In genomic region chr19:4471400-4472173, GRCh38 we compare ENCODE assay signal across 8 cellular contexts. TPM values are rescaled to one million over a fixed set of nuclear protein-coding genes. Genes with fewer than 3 reads are reported as not detected.
DNase-seq lines count a peak whose midpoint lies in the region; ATAC-seq and TF ChIP-seq lines count a peak whose summit lies in the region.

No MANE protein-coding gene starts in this region.

- in situ Hi-C loops in GM23248 (cut with MboI): no loop called here

- DNase-seq in DMS79 treated with DMSO at 0.1 percent for 48 hours (lab: John Stamatoyannopoulos, UW) (peak; percentile 100), GM23248 (peak; percentile 100), Karpas-422 (peak; percentile 100), Peyer's patch (peak; percentile 97 to 99 (median 97)), activated T-helper 1 cell treated with Interleukin-2 at 50 U/mL for 16 hours (ENCODE audit: low read depth) (peak; percentile 96), fibroblast of mammary gland (ENCODE audit: low read depth) (peak; percentile 100), naive B cell (peak; percentile 97)
- DNase-seq in stimulated activated effector memory CD8-positive, alpha-beta T cell treated with anti-CD3 and anti-CD28 coated beads, Interleukin-12 subunit alpha, Interleukin-12 subunit beta, amount 100 ng/mL, for 72 hours (ENCODE audit: low spot score in 2 of 2): peak; percentile 88 to 96

- peaks cover 38% of the 10 kb centered on the region for H3K79me2 ChIP-seq in GM23248 (ENCODE audit: insufficient read depth)
- peaks cover 36% of the 10 kb centered on the region for H3K79me2 ChIP-seq in Karpas-422 (ENCODE audit: low read length)

- H3K27ac ChIP-seq in GM23248 (peak overlapping the region; percentile 95), Karpas-422 (ENCODE audit: low read length) (peak overlapping the region; percentile 82), Peyer's patch (peak overlapping the region; percentile 80 to 89 (median 84))

- peaks cover 15 to 27% (median 19%) of the 10 kb centered on the region in 3 donors for H3K4me1 Mint-ChIP-seq in naive B cell
- H3K4me1 Mint-ChIP-seq in stimulated activated effector memory CD8-positive, alpha-beta T cell treated with anti-CD3 and anti-CD28 coated beads, Interleukin-12 subunit alpha, Interleukin-12 subunit beta, amount 100 ng/mL, for 72 hours: peaks cover 17% of the 10 kb centered on the region

- H3K9me3 ChIP-seq in GM23248 (ENCODE audit: low read depth): no peaks in the 10 kb centered on the region
- H3K9me3 ChIP-seq in Karpas-422 (ENCODE audit: low read length): no peaks in the 10 kb centered on the region
- no peaks in the 10 kb centered on the region for H3K9me3 ChIP-seq in Peyer's patch

- H3K27ac Mint-ChIP-seq in naive B cell: no peak overlapping the region
- H3K27ac Mint-ChIP-seq in stimulated activated effector memory CD8-positive, alpha-beta T cell treated with anti-CD3 and anti-CD28 coated beads, Interleukin-12 subunit alpha, Interleukin-12 subunit beta, amount 100 ng/mL, for 72 hours: no peak overlapping the region

- H3K36me3 ChIP-seq in GM23248 (ENCODE audit: low read depth) (no peaks in the 10 kb centered on the region), Karpas-422 (ENCODE audit: insufficient read depth, low read length) (no peaks in the 10 kb centered on the region; the same call in 1 of the 2 replicates), Peyer's patch (peaks cover 0 to 14% (median 0%) of the 10 kb centered on the region in 3 donors)

- H3K4me1 ChIP-seq in GM23248 (ENCODE audit: insufficient read depth) (peaks cover 8% of the 10 kb centered on the region; the same call in 1 of the 2 replicates), Karpas-422 (ENCODE audit: low read length) (peaks cover 24% of the 10 kb centered on the region), Peyer's patch (peaks cover 0 to 19% (median 13%) of the 10 kb centered on the region in 4 donors)

- H4K20me1 ChIP-seq in GM23248 (ENCODE audit: insufficient read depth) (no peaks in the 10 kb centered on the region), Karpas-422 (ENCODE audit: insufficient read depth, low read depth, low read length) (no peaks in the 10 kb centered on the region; the same call in 1 of the 2 replicates)

- H3K27me3 Mint-ChIP-seq in naive B cell: no peaks in the 10 kb centered on the region

- H2AFZ ChIP-seq in GM23248 (peak overlapping the region; percentile 98), Karpas-422 (ENCODE audit: low read length) (peak overlapping the region; percentile 11; the same call in 1 of the 2 replicates)

- peaks cover 0 to 5% of the 10 kb centered on the region in 2 donors for H3K36me3 Mint-ChIP-seq in naive B cell
- H3K36me3 Mint-ChIP-seq in stimulated activated effector memory CD8-positive, alpha-beta T cell treated with anti-CD3 and anti-CD28 coated beads, Interleukin-12 subunit alpha, Interleukin-12 subunit beta, amount 100 ng/mL, for 72 hours: peaks cover 12% of the 10 kb centered on the region

- H3K4me3 ChIP-seq in GM23248 (peak overlapping the region; percentile 94), Karpas-422 (ENCODE audit: low read length) (peak overlapping the region; percentile 68), Peyer's patch (peak overlapping the region; percentile 83 to 97 (median 95)), fibroblast of mammary gland (ENCODE audit: control insufficient read depth, low read depth, low read length) (peak overlapping the region; percentile 77)

- no peak overlapping the region for H3K4me3 Mint-ChIP-seq in naive B cell
- H3K4me3 Mint-ChIP-seq in stimulated activated effector memory CD8-positive, alpha-beta T cell treated with anti-CD3 and anti-CD28 coated beads, Interleukin-12 subunit alpha, Interleukin-12 subunit beta, amount 100 ng/mL, for 72 hours: no peak overlapping the region

- no peak for TF ChIP-seq CTCF in Peyer's patch (IDR thresholded peaks at IDR 0.05)
- TF ChIP-seq CTCF in fibroblast of mammary gland (conservative IDR thresholded peaks at IDR 0.05; ENCODE audit: control insufficient read depth, insufficient read depth, low read depth, low read length): no peak

- no peaks in the 10 kb centered on the region for H3K9me2 ChIP-seq in GM23248 (ENCODE audit: insufficient read depth)
- no peaks in the 10 kb centered on the region for H3K9me2 ChIP-seq in Karpas-422 (replicated peaks; ENCODE audit: insufficient read depth, low read length)

- peaks cover 6% of the 10 kb centered on the region; the same call in 1 of the 2 replicates for H3F3A ChIP-seq in GM23248 (ENCODE audit: insufficient read depth)

- TF ChIP-seq POLR2A in Peyer's patch (IDR thresholded peaks at IDR 0.05): peak; percentile 61 to 65

- H3K9me3 Mint-ChIP-seq in naive B cell: no peaks in the 10 kb centered on the region
- no peaks in the 10 kb centered on the region for H3K9me3 Mint-ChIP-seq in stimulated activated effector memory CD8-positive, alpha-beta T cell treated with anti-CD3 and anti-CD28 coated beads, Interleukin-12 subunit alpha, Interleukin-12 subunit beta, amount 100 ng/mL, for 72 hours

- H3K27me3 ChIP-seq in GM23248 (replicated peaks; ENCODE audit: insufficient read depth) (no peaks in the 10 kb centered on the region), Karpas-422 (ENCODE audit: low read length) (no peaks in the 10 kb centered on the region), Peyer's patch (no peaks in the 10 kb centered on the region)

- WGBS in GM23248 (ENCODE audit: low coverage in 1 of 2, low lambda C conversion rate in 2 of 2, missing lambda C conversion rate in 2 of 2), 2 experiments: 1% methylated on average over 32 to 33 of the region's 33 CpGs

- H3K9ac ChIP-seq in GM23248: peak overlapping the region; percentile 93
- peak overlapping the region; percentile 71 for H3K9ac ChIP-seq in Karpas-422 (ENCODE audit: low read length)

- H3K4me2 ChIP-seq in GM23248 (ENCODE audit: unreplicated experiment): peak overlapping the region; percentile 94
- peak overlapping the region; percentile 70 for H3K4me2 ChIP-seq in Karpas-422 (ENCODE audit: low read depth, low read length, poor library complexity, severe bottlenecking)

- ATAC-seq in naive B cell (ENCODE audit: low read depth in 2 of 2): peak; percentile 81 to 83
- peak; percentile 94 for ATAC-seq in stimulated activated effector memory CD8-positive, alpha-beta T cell treated with anti-CD3 and anti-CD28 coated beads, Interleukin-12 subunit alpha, Interleukin-12 subunit beta, amount 100 ng/mL, for 72 hours

RNA-seq across cellular contexts. Expression of gene HDGFL2, which starts 0.5 kb away (rescaled TPM):
- 50.7 and 57.4 TPM in 2 replicates for total RNA-seq in GM23248 (2014; rRNA removed; shearing (Covaris generic))
- polyA plus RNA-seq in GM23248 (2016; fragmentation: Nextera tagmentation; extraction: Ambion mirVana) (23.0 TPM in 2 replicates), naive B cell (ENCODE audit: low read depth in 6 of 6) (10 to 100 TPM in 4 of 6 donors, 1 to 10 TPM in 1, under 1 TPM in 1; 0.91 to 22.7 (median 11.5) TPM)
- 49.9 and 81.2 TPM in 2 replicates for total RNA-seq in Karpas-422 (2014; rRNA removed; shearing (Covaris generic); ENCODE audit: low replicate concordance)
- 10 to 100 TPM; 20.5 to 73.4 (median 28.6) TPM for total RNA-seq in Peyer's patch

RNA-seq across cellular contexts. Expression of gene UBXN6, which starts 14.0 kb away (rescaled TPM):
- 113 and 118 TPM in 2 replicates for total RNA-seq in GM23248 (2014; rRNA removed; shearing (Covaris generic))
- polyA plus RNA-seq in GM23248 (2016; fragmentation: Nextera tagmentation; extraction: Ambion mirVana) (45.8 and 48.8 TPM in 2 replicates), naive B cell (ENCODE audit: low read depth in 6 of 6) (1 to 10 TPM; 3.6 to 9.1 (median 5.6) TPM)
- total RNA-seq in Karpas-422 (2014; rRNA removed; shearing (Covaris generic); ENCODE audit: low replicate concordance): 90.9 and 112 TPM in 2 replicates
- total RNA-seq in Peyer's patch: 100 to 1,000 TPM in 3 of 4 donors, 10 to 100 TPM in 1; 94.9 to 178 (median 163) TPM

RNA-seq across cellular contexts. Expression of gene PLIN4, which starts 46.7 kb away (rescaled TPM):
- not detected in 2 replicates for total RNA-seq in GM23248 (2014; rRNA removed; shearing (Covaris generic))
- 0.08 TPM in 1 of 2 replicates, not detected in the other for polyA plus RNA-seq in GM23248 (2016; fragmentation: Nextera tagmentation; extraction: Ambion mirVana)
- not detected in 2 replicates for total RNA-seq in Karpas-422 (2014; rRNA removed; shearing (Covaris generic); ENCODE audit: low replicate concordance)
- total RNA-seq in Peyer's patch: 1 to 10 TPM in 3 of 4 donors, under 1 TPM in 1; 0.83 to 5.1 (median 2.3) TPM
- under 1 TPM in 4 of 6 donors, not detected in 2; 0.04 to 0.21 (median 0.14) TPM for polyA plus RNA-seq in naive B cell (ENCODE audit: low read depth in 6 of 6)

Comparison
In these comparisons a context has a peak if more than half of its experiments do, and no peak if none do; other contexts are left out.
1. Peak in every context shown above with its lines: DNase-seq, ATAC-seq, H3K4me3 ChIP-seq and H3K27ac ChIP-seq.